ENCODE assay signal across 1 cellular context in the genomic region with DNA sequence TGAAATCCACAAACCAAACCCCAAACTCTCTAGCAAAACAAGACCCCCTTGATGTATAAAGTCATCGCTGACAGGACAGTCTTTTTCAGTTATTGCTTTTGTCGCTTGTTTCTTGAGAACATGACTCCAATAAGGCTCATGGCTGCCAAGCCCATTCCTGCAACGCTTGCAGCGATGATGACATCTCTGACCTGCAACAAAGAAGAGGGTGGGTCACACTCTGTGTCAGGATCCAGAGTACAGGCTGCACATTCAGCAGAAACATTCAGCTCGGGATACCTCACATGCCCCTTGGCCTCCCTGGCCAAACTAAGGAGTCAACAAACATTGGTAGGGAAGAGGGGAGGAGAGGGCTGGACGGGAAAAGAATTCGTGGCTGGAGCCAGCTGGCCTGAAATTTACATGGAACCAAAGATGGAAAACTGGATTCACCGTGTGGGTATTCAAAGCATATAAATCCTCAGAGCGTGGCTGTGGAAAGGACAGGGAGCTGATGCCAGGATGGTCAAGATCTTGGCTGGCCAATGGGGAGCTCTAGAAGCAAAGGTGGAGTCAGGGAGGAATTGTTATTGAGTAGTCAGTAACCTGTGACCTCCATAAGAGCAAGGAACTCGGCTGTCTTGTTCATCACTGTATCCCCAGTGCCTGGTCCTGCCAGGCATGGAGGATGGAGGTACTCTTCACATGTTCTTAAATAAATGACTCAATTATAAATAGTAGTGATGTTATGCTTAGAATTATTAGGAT.
TF ChIP-seq lines count a peak whose summit lies in the region.

No MANE protein-coding gene starts in this region.

TF ChIP-seq in HepG2, 621 proteins besides CTCF, POLR2A, EP300 and RAD21 (continued from another document and continues in another):
- TF ChIP-seq TARDBP (CRISPR knock-in tag; IDR thresholded peaks at IDR 0.05), result peak; percentile 53; the same call in 1 of the 2 replicates
- TF ChIP-seq KDM2A (CRISPR knock-in tag; IDR thresholded peaks at IDR 0.05; ENCODE audit: borderline replicate concordance, low read depth), result peak; percentile 40; the same call in 1 of the 2 replicates
- TF ChIP-seq, protein P1, sequence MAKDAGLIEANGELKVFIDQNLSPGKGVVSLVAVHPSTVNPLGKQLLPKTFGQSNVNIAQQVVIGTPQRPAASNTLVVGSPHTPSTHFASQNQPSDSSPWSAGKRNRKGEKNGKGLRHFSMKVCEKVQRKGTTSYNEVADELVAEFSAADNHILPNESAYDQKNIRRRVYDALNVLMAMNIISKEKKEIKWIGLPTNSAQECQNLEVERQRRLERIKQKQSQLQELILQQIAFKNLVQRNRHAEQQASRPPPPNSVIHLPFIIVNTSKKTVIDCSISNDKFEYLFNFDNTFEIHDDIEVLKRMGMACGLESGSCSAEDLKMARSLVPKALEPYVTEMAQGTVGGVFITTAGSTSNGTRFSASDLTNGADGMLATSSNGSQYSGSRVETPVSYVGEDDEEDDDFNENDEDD (CRISPR knock-in tag; IDR thresholded peaks at IDR 0.05; ENCODE audit: borderline replicate concordance), result no peak
- TF ChIP-seq NCOA1 (CRISPR knock-in tag; IDR thresholded peaks at IDR 0.05), result 0 out of 2 replicates have a peak, but pooled peaks have one; percentile 52
- no peak for TF ChIP-seq ZNF83 (CRISPR knock-in tag; IDR thresholded peaks at IDR 0.05; ENCODE audit: borderline replicate concordance)
- TF ChIP-seq GTF3A (CRISPR knock-in tag; conservative IDR thresholded peaks at IDR 0.05), result no peak
- TF ChIP-seq SNAPC2 (CRISPR knock-in tag; IDR thresholded peaks at IDR 0.05), result no peak
- TF ChIP-seq ZNF572 (CRISPR knock-in tag; IDR thresholded peaks at IDR 0.05), result no peak
- no peak for TF ChIP-seq MXD4 (CRISPR knock-in tag; IDR thresholded peaks at IDR 0.05)
- peak; percentile 33; the same call in 1 of the 2 replicates for TF ChIP-seq SMAD3 (CRISPR knock-in tag; IDR thresholded peaks at IDR 0.05)
- 0 out of 2 replicates have a peak, but pooled peaks have one; percentile 54 for TF ChIP-seq CHD4 (IDR thresholded peaks at IDR 0.05; ENCODE audit: borderline replicate concordance, low read length)
- no peak for TF ChIP-seq ZNF672 (CRISPR knock-in tag; IDR thresholded peaks at IDR 0.05)
- peak; percentile 47 for TF ChIP-seq FOSL2 (CRISPR knock-in tag; IDR thresholded peaks at IDR 0.05)
- TF ChIP-seq KAT7 (CRISPR knock-in tag; IDR thresholded peaks at IDR 0.05; ENCODE audit: borderline replicate concordance), result no peak
- TF ChIP-seq, protein P2, sequence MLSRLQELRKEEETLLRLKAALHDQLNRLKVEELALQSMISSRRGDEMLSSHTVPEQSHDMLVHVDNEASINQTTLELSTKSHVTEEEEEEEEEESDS (CRISPR knock-in tag; IDR thresholded peaks at IDR 0.05; ENCODE audit: borderline replicate concordance), result no peak
- no peak for TF ChIP-seq BRD4 (CRISPR knock-in tag; IDR thresholded peaks at IDR 0.05)
- TF ChIP-seq MTF1 (CRISPR knock-in tag; IDR thresholded peaks at IDR 0.05), result no peak
- TF ChIP-seq, protein P3, sequence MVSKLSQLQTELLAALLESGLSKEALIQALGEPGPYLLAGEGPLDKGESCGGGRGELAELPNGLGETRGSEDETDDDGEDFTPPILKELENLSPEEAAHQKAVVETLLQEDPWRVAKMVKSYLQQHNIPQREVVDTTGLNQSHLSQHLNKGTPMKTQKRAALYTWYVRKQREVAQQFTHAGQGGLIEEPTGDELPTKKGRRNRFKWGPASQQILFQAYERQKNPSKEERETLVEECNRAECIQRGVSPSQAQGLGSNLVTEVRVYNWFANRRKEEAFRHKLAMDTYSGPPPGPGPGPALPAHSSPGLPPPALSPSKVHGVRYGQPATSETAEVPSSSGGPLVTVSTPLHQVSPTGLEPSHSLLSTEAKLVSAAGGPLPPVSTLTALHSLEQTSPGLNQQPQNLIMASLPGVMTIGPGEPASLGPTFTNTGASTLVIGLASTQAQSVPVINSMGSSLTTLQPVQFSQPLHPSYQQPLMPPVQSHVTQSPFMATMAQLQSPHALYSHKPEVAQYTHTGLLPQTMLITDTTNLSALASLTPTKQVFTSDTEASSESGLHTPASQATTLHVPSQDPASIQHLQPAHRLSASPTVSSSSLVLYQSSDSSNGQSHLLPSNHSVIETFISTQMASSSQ (IDR thresholded peaks at IDR 0.05; ENCODE audit: low read depth), result no peak
- TF ChIP-seq, protein P3 (CRISPR knock-in tag; IDR thresholded peaks at IDR 0.05; ENCODE audit: borderline replicate concordance), result no peak
- no peak for TF ChIP-seq ZNF546 (CRISPR knock-in tag; conservative IDR thresholded peaks at IDR 0.05)
- TF ChIP-seq TEAD3 (CRISPR knock-in tag; optimal IDR thresholded peaks at IDR 0.05; ENCODE audit: borderline replicate concordance), result no peak
- no peak for TF ChIP-seq ZBTB21 (CRISPR knock-in tag; IDR thresholded peaks at IDR 0.05)
- TF ChIP-seq, protein P4, sequence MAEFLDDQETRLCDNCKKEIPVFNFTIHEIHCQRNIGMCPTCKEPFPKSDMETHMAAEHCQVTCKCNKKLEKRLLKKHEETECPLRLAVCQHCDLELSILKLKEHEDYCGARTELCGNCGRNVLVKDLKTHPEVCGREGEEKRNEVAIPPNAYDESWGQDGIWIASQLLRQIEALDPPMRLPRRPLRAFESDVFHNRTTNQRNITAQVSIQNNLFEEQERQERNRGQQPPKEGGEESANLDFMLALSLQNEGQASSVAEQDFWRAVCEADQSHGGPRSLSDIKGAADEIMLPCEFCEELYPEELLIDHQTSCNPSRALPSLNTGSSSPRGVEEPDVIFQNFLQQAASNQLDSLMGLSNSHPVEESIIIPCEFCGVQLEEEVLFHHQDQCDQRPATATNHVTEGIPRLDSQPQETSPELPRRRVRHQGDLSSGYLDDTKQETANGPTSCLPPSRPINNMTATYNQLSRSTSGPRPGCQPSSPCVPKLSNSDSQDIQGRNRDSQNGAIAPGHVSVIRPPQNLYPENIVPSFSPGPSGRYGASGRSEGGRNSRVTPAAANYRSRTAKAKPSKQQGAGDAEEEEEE (CRISPR knock-in tag; IDR thresholded peaks at IDR 0.05; ENCODE audit: borderline replicate concordance), result no peak
- 0 out of 2 replicates have a peak, but pooled peaks have one; percentile 57 for TF ChIP-seq ZNF44 (CRISPR knock-in tag; IDR thresholded peaks at IDR 0.05)
- TF ChIP-seq, protein P5, sequence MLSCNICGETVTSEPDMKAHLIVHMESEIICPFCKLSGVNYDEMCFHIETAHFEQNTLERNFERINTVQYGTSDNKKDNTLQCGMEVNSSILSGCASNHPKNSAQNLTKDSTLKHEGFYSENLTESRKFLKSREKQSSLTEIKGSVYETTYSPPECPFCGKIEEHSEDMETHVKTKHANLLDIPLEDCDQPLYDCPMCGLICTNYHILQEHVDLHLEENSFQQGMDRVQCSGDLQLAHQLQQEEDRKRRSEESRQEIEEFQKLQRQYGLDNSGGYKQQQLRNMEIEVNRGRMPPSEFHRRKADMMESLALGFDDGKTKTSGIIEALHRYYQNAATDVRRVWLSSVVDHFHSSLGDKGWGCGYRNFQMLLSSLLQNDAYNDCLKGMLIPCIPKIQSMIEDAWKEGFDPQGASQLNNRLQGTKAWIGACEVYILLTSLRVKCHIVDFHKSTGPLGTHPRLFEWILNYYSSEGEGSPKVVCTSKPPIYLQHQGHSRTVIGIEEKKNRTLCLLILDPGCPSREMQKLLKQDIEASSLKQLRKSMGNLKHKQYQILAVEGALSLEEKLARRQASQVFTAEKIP (CRISPR knock-in tag; IDR thresholded peaks at IDR 0.05; ENCODE audit: borderline replicate concordance), result no peak
- TF ChIP-seq IRX3 (CRISPR knock-in tag; IDR thresholded peaks at IDR 0.05; ENCODE audit: borderline replicate concordance, low read depth), result no peak
- TF ChIP-seq SATB2 (CRISPR knock-in tag; IDR thresholded peaks at IDR 0.05), result no peak
- no peak for TF ChIP-seq MAFG (CRISPR knock-in tag; IDR thresholded peaks at IDR 0.05)
- no peak for TF ChIP-seq ZNF235 (CRISPR knock-in tag; IDR thresholded peaks at IDR 0.05; ENCODE audit: borderline replicate concordance)
- TF ChIP-seq, protein P6, sequence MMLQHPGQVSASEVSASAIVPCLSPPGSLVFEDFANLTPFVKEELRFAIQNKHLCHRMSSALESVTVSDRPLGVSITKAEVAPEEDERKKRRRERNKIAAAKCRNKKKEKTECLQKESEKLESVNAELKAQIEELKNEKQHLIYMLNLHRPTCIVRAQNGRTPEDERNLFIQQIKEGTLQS (CRISPR knock-in tag; IDR thresholded peaks at IDR 0.05), result peak; percentile 89
- TF ChIP-seq EEA1 (CRISPR knock-in tag; IDR thresholded peaks at IDR 0.05; ENCODE audit: borderline replicate concordance), result no peak
- TF ChIP-seq ZNF263 (CRISPR knock-in tag; IDR thresholded peaks at IDR 0.05), result no peak
- 0 out of 2 replicates have a peak, but pooled peaks have one; percentile 39 for TF ChIP-seq ZNF598 (CRISPR knock-in tag; IDR thresholded peaks at IDR 0.05; ENCODE audit: borderline replicate concordance)
- no peak for TF ChIP-seq PAWR (CRISPR knock-in tag; IDR thresholded peaks at IDR 0.05; ENCODE audit: borderline replicate concordance)
- TF ChIP-seq PRPF4 (IDR thresholded peaks at IDR 0.05; ENCODE audit: low read depth, low read length, poor library complexity, severe bottlenecking), result no peak
- no peak for TF ChIP-seq DR1 (CRISPR knock-in tag; IDR thresholded peaks at IDR 0.05)
- TF ChIP-seq, protein P7, sequence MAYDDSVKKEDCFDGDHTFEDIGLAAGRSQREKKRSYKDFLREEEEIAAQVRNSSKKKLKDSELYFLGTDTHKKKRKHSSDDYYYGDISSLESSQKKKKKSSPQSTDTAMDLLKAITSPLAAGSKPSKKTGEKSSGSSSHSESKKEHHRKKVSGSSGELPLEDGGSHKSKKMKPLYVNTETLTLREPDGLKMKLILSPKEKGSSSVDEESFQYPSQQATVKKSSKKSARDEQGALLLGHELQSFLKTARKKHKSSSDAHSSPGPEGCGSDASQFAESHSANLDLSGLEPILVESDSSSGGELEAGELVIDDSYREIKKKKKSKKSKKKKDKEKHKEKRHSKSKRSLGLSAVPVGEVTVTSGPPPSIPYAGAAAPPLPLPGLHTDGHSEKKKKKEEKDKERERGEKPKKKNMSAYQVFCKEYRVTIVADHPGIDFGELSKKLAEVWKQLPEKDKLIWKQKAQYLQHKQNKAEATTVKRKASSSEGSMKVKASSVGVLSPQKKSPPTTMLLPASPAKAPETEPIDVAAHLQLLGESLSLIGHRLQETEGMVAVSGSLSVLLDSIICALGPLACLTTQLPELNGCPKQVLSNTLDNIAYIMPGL (CRISPR knock-in tag; IDR thresholded peaks at IDR 0.05; ENCODE audit: borderline replicate concordance in 1 of 2, low read depth in 1 of 2), result 0 out of 4 replicates have a peak, but pooled peaks of 1 of the 2 experiments have one; percentile 20
- peak; percentile 62; the same call in 1 of the 2 replicates for TF ChIP-seq RXRA (CRISPR knock-in tag; IDR thresholded peaks at IDR 0.05)
- TF ChIP-seq ZNF768 (CRISPR knock-in tag; IDR thresholded peaks at IDR 0.05), result no peak
- TF ChIP-seq, protein P8, sequence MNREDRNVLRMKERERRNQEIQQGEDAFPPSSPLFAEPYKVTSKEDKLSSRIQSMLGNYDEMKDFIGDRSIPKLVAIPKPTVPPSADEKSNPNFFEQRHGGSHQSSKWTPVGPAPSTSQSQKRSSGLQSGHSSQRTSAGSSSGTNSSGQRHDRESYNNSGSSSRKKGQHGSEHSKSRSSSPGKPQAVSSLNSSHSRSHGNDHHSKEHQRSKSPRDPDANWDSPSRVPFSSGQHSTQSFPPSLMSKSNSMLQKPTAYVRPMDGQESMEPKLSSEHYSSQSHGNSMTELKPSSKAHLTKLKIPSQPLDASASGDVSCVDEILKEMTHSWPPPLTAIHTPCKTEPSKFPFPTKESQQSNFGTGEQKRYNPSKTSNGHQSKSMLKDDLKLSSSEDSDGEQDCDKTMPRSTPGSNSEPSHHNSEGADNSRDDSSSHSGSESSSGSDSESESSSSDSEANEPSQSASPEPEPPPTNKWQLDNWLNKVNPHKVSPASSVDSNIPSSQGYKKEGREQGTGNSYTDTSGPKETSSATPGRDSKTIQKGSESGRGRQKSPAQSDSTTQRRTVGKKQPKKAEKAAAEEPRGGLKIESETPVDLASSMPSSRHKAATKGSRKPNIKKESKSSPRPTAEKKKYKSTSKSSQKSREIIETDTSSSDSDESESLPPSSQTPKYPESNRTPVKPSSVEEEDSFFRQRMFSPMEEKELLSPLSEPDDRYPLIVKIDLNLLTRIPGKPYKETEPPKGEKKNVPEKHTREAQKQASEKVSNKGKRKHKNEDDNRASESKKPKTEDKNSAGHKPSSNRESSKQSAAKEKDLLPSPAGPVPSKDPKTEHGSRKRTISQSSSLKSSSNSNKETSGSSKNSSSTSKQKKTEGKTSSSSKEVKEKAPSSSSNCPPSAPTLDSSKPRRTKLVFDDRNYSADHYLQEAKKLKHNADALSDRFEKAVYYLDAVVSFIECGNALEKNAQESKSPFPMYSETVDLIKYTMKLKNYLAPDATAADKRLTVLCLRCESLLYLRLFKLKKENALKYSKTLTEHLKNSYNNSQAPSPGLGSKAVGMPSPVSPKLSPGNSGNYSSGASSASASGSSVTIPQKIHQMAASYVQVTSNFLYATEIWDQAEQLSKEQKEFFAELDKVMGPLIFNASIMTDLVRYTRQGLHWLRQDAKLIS (CRISPR knock-in tag; IDR thresholded peaks at IDR 0.05), result no peak
- TF ChIP-seq SPEN (CRISPR knock-in tag; IDR thresholded peaks at IDR 0.05; ENCODE audit: low read depth), result no peak
- peak; percentile 73 to 74 for TF ChIP-seq MAFK (conservative IDR thresholded peaks at IDR 0.05 in 1 of 2, IDR thresholded peaks at IDR 0.05 in 1 of 2; ENCODE audit: low read length in 2 of 2)
- TF ChIP-seq KMT2A (CRISPR knock-in tag; IDR thresholded peaks at IDR 0.05), result 0 out of 2 replicates have a peak, but pooled peaks have one; percentile 6
- no peak for TF ChIP-seq YEATS4 (CRISPR knock-in tag; IDR thresholded peaks at IDR 0.05; ENCODE audit: borderline replicate concordance)
- TF ChIP-seq ZNF451 (CRISPR knock-in tag; IDR thresholded peaks at IDR 0.05), result no peak
- no peak for TF ChIP-seq NFATC3 (CRISPR knock-in tag; IDR thresholded peaks at IDR 0.05)
- TF ChIP-seq CEBPG (CRISPR knock-in tag; IDR thresholded peaks at IDR 0.05), result peak; percentile 84
- peak; percentile 93 for TF ChIP-seq ZSCAN25 (CRISPR knock-in tag; IDR thresholded peaks at IDR 0.05)
- TF ChIP-seq ARHGAP35 (CRISPR knock-in tag; IDR thresholded peaks at IDR 0.05; ENCODE audit: borderline replicate concordance), result no peak
- no peak for TF ChIP-seq ZNF816 (CRISPR knock-in tag; IDR thresholded peaks at IDR 0.05; ENCODE audit: borderline replicate concordance)
- no peak for TF ChIP-seq KLF12 (CRISPR knock-in tag; IDR thresholded peaks at IDR 0.05; ENCODE audit: borderline replicate concordance)
- no peak for TF ChIP-seq ZFP82 (CRISPR knock-in tag; IDR thresholded peaks at IDR 0.05; ENCODE audit: borderline replicate concordance)
- no peak for TF ChIP-seq SYNCRIP (IDR thresholded peaks at IDR 0.05; ENCODE audit: insufficient read depth, low read depth, low read length)
